17 cellular contexts compared by ENCODE assay signal in the genomic region with DNA sequence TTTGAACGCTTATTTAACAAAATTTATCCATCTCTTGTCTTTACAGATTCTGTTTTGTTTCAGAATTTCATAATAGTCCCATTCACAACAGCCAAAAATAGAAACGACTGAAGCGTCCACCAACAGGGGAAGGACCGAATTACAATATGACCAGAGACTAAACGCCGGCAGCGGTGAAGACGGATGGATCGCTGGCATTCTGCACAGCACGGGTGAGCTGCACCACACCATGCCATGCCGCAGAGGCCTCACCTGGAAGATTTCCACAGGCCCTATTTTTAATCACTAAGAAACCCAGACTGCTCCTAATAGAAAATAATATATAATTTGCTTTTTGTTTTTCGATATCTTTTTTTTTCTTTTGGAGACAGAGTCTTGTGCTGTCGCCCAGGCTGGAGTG.
DNase-seq lines count a peak whose midpoint lies in the region; TF ChIP-seq lines count a peak whose summit lies in the region.
"Had no signal": no experiment of that assay in that cellular context is flagged by ENCODE, and none has a peak within 500 bp of the region (broad histone marks: within the 10 kb centered on the region; RNA-seq: fewer than 3 reads in every experiment).

No MANE protein-coding gene starts in this region.

- H3K36me3 ChIP-seq in right atrium auricular region (no peaks in the 10 kb centered on the region), vagina (no peaks in the 10 kb centered on the region)
- H3K36me3 ChIP-seq: BE2C had no signal

- intact Hi-C loops in cardiac septum (cut with DNase I) = no loop called here
- intact Hi-C loops in vagina (cut with DNase I) = no loop called here

- H3K4me1 Mint-ChIP-seq in chondrocyte (ENCODE audit: low read depth) = no peaks in the 10 kb centered on the region

- H3K9me3 ChIP-seq in right atrium auricular region (peaks cover 3 to 19% of the 10 kb centered on the region in 2 donors), vagina (peaks cover 6% of the 10 kb centered on the region)

- no peaks in the 10 kb centered on the region for H3K36me3 Mint-ChIP-seq in chondrocyte (ENCODE audit: low read depth)

- H3K4me3 ChIP-seq in right atrium auricular region = no peak overlapping the region
- H3K4me3 ChIP-seq in vagina = no peak overlapping the region
- H3K4me3 ChIP-seq: A549 had no signal

- H3K27me3 ChIP-seq in right atrium auricular region (no peaks in the 10 kb centered on the region), vagina (no peaks in the 10 kb centered on the region)

- TF ChIP-seq POLR2A in vagina (IDR thresholded peaks at IDR 0.05) = no peak

- H3K27ac ChIP-seq in right atrium auricular region = no peak overlapping the region
- H3K27ac ChIP-seq in vagina = no peak overlapping the region
- H3K27ac ChIP-seq: A549 had no signal

- peak; percentile 44 for DNase-seq in cardiac septum (ENCODE audit: low spot score)
- no peak for DNase-seq in right atrium auricular region (ENCODE audit: low spot score)
- peak; percentile 36 for DNase-seq in chondrocyte (ENCODE audit: low spot score)
- DNase-seq in pons (ENCODE audit: low spot score) = peak; percentile 13
- no peak for DNase-seq in vagina (ENCODE audit: extremely low spot score in 2 of 2)
- DNase-seq in germinal center (ENCODE audit: low spot score) = no peak
- DNase-seq in inferior parietal cortex (ENCODE audit: extremely low spot score) = no peak
- DNase-seq: BE2C, EL, GF-D8, IMR-90, NCI-H1417, NCI-H1694 treated with DMSO at 0.1 percent for 48 hours, NCI-H2081 treated with DMSO at 0.1 percent for 48 hours, NCI-H446, NCI-H526 had no signal

- H3K4me1 ChIP-seq in right atrium auricular region (peaks cover 0 to 9% of the 10 kb centered on the region in 2 donors), vagina (no peaks in the 10 kb centered on the region)
- H3K4me1 ChIP-seq: A549, BE2C had no signal

- no peak overlapping the region for H3K4me3 Mint-ChIP-seq in chondrocyte (ENCODE audit: unreplicated experiment)

- peaks cover 24% of the 10 kb centered on the region for H3K27me3 Mint-ChIP-seq in chondrocyte (ENCODE audit: low read depth)

- TF ChIP-seq CTCF in right atrium auricular region (IDR thresholded peaks at IDR 0.05) (no peak), chondrocyte (IDR thresholded peaks at IDR 0.05) (no peak), vagina (IDR thresholded peaks at IDR 0.05) (no peak)

- H3K27ac Mint-ChIP-seq in chondrocyte (ENCODE audit: unreplicated experiment) = no peak overlapping the region

- H3K9me3 Mint-ChIP-seq in chondrocyte (ENCODE audit: low read depth) = no peaks in the 10 kb centered on the region

Comparison
In these comparisons a context has a peak if more than half of its experiments do, and no peak if none do; other contexts are left out.
1. DNase-seq: peak in cardiac septum (single experiment), chondrocyte (single experiment) and pons (single experiment); none in right atrium auricular region (single experiment), vagina (0 of 2), germinal center (single experiment) and inferior parietal cortex (single experiment).